In the genomic region with DNA sequence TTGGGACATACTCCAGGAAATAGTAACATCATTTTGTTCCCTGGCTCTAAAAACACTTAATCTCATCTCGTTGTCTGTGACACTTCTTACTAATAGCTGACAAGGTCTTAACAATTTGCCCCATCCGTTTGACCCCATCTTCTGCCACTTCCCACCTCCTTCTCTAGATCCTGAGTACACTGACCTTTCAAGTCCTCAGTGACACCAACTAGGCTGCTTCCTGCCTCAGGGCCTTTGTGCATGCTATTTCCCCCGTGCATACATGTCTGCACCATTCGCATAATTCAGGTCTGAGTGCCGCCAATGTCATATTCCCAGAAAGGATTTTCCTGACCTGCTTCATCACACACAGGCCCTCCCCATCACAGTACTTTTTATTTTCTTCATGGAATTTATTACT, we compare ENCODE assay signal across 24 cellular contexts.
"Had no signal": no experiment of that assay in that cellular context is flagged by ENCODE, and none has a peak within 500 bp of the region (broad histone marks: within the 10 kb centered on the region; RNA-seq: fewer than 3 reads in every experiment).

No MANE protein-coding gene starts in this region.

- H3K27ac ChIP-seq: foreskin keratinocyte, heart left ventricle, tibial nerve had no signal

- H3K36me3 ChIP-seq: heart left ventricle, tibial nerve had no signal

- H3K4me1 ChIP-seq: foreskin keratinocyte, tibial nerve had no signal

- ATAC-seq: activated naive CD8-positive, alpha-beta T cell treated with anti-CD3 and anti-CD28 coated beads, Interleukin-2, amount 50 U/mL, for 24 hours; esophagus mucosa; foreskin keratinocyte; heart left ventricle; naive thymus-derived CD4-positive, alpha-beta T cell; right cardiac atrium had no signal

- DNase-seq: activated CD4-positive, alpha-beta memory T cell treated with anti-CD3 and anti-CD28 coated beads for 36 hours; activated CD4-positive, alpha-beta T cell treated with anti-CD3 and anti-CD28 coated beads for 48 hours; activated CD4-positive, CD25-positive, alpha-beta regulatory T cell; activated CD8-positive, alpha-beta memory T cell treated with anti-CD3 and anti-CD28 coated beads, Interleukin-2, amount 50 U/mL, for 48 hours; activated gamma-delta T cell; activated naive CD4-positive, alpha-beta T cell treated with anti-CD3 and anti-CD28 coated beads, Interleukin-2, amount 50 U/mL, for 16 hours; activated naive CD8-positive, alpha-beta T cell treated with anti-CD3 and anti-CD28 coated beads, Interleukin-2, amount 50 U/mL, for 24 hours; activated T-cell treated with anti-CD3 and anti-CD28 coated beads, Interleukin-2, amount 50 U/mL, for 24 hours; amygdala; caudate nucleus; endodermal cell; foreskin keratinocyte; heart left ventricle; hypothalamus; midbrain; naive thymus-derived CD4-positive, alpha-beta T cell; occipital lobe; right cardiac atrium; stimulated activated naive CD4-positive, alpha-beta T cell had no signal

- H3K4me3 ChIP-seq: heart left ventricle, tibial nerve had no signal

- H3K9me3 Mint-ChIP-seq: activated CD4-positive, alpha-beta memory T cell treated with anti-CD3 and anti-CD28 coated beads for 36 hours; activated naive CD8-positive, alpha-beta T cell treated with anti-CD3 and anti-CD28 coated beads, Interleukin-2, amount 50 U/mL, for 24 hours; activated T-cell treated with anti-CD3 and anti-CD28 coated beads, Interleukin-2, amount 50 U/mL, for 24 hours; memory B cell; naive thymus-derived CD4-positive, alpha-beta T cell; neural crest cell; T-helper 2 cell treated with Interferon-gamma antibody and Interleukin-4, amounts not matched to agents 5 μg/mL and 100 μg/mL, for 36 hours had no signal

- H3K27ac Mint-ChIP-seq: activated CD4-positive, alpha-beta memory T cell treated with anti-CD3 and anti-CD28 coated beads for 36 hours; activated naive CD8-positive, alpha-beta T cell treated with anti-CD3 and anti-CD28 coated beads, Interleukin-2, amount 50 U/mL, for 24 hours; activated T-cell treated with anti-CD3 and anti-CD28 coated beads, Interleukin-2, amount 50 U/mL, for 24 hours; endodermal cell; memory B cell; T-helper 2 cell treated with Interferon-gamma antibody and Interleukin-4, amounts not matched to agents 5 μg/mL and 100 μg/mL, for 36 hours had no signal

- H3K27me3 ChIP-seq: tibial nerve had no signal

- H3K4me1 Mint-ChIP-seq: neural crest cell had no signal

- H3K27me3 Mint-ChIP-seq: activated CD4-positive, alpha-beta memory T cell treated with anti-CD3 and anti-CD28 coated beads for 36 hours; activated T-cell treated with anti-CD3 and anti-CD28 coated beads, Interleukin-2, amount 50 U/mL, for 24 hours; memory B cell had no signal

- H3K4me3 Mint-ChIP-seq: activated CD4-positive, alpha-beta memory T cell treated with anti-CD3 and anti-CD28 coated beads for 36 hours; activated naive CD8-positive, alpha-beta T cell treated with anti-CD3 and anti-CD28 coated beads, Interleukin-2, amount 50 U/mL, for 24 hours; activated T-cell treated with anti-CD3 and anti-CD28 coated beads, Interleukin-2, amount 50 U/mL, for 24 hours; endodermal cell; memory B cell; naive thymus-derived CD4-positive, alpha-beta T cell; neural crest cell; T-helper 2 cell treated with Interferon-gamma antibody and Interleukin-4, amounts not matched to agents 5 μg/mL and 100 μg/mL, for 36 hours had no signal

- H3K36me3 Mint-ChIP-seq: activated CD4-positive, alpha-beta memory T cell treated with anti-CD3 and anti-CD28 coated beads for 36 hours; memory B cell; naive thymus-derived CD4-positive, alpha-beta T cell had no signal

- H3K9me3 ChIP-seq: heart left ventricle, tibial nerve had no signal
